In the genomic region with DNA sequence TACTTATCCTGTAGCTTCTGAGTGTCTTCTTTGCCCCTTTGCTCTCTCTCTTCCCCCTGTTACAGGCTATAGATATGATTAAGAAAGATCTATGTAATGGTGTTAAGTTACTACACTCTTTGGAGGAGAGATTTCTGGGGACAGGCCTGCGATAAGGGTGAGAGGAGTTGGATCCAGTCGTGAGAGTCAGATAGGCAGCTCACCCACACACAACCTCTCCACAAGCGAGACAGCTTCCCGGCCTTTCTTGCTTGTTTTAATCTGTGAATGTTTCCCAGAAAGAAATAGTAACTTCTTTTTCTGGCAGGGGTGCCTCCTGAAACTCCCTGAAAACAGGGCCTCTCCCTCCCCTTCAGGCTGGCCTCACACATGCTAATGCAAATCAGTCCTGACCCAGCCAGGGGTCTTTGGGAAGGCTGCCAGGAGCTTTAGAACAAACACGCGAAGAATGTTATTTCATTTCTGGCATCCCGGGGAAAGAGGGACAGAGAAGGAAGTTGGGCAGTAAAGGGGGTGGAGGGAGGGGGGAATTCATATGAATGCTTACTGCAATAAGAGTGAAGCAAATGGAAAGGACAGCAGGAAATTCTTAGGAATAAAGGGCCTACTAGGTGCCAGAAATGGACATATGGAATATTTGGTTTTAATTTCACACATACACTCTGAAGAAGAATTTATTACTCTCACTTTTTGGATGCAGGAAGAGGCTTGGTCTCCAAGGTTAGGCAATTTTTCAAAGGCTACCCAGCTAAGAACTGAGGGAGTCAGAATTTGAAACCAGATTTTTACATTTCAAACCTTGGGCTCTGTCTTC, we compare ENCODE assay signal across 10 cellular contexts.
A peak's percentile ranks its signal among the peaks of the same experiment; 100 is the strongest.
DNase-seq lines count a peak whose midpoint lies in the region; TF ChIP-seq lines count a peak whose summit lies in the region.
"Had no signal": no experiment of that assay in that cellular context is flagged by ENCODE, and none has a peak within 500 bp of the region (broad histone marks: within the 10 kb centered on the region; RNA-seq: fewer than 3 reads in every experiment).

No MANE protein-coding gene starts in this region.

- H3K4me1 Mint-ChIP-seq in neural progenitor cell: peaks cover 54% of the 10 kb centered on the region
- H3K4me1 Mint-ChIP-seq in progenitor cell of endocrine pancreas (ENCODE audit: low read depth): peaks cover 8% of the 10 kb centered on the region
- H3K4me1 Mint-ChIP-seq: activated CD4-positive, alpha-beta T cell treated with anti-CD3 and anti-CD28 coated beads for 36 hours had no signal

- H3K79me2 ChIP-seq in neural progenitor cell (ENCODE audit: low read depth): no peaks in the 10 kb centered on the region

- peaks cover 8% of the 10 kb centered on the region for H3K36me3 Mint-ChIP-seq in neural progenitor cell
- H3K36me3 Mint-ChIP-seq in progenitor cell of endocrine pancreas (ENCODE audit: insufficient read depth): no peaks in the 10 kb centered on the region

- peak overlapping the region; percentile 41 for H2AFZ ChIP-seq in neural progenitor cell (replicated peaks)

- H3K27me3 ChIP-seq in adipocyte (replicated peaks; ENCODE audit: control insufficient read depth, insufficient read depth, low read length): no peaks in the 10 kb centered on the region
- no peaks in the 10 kb centered on the region for H3K27me3 ChIP-seq in cardiac muscle cell
- H3K27me3 ChIP-seq in neural progenitor cell: no peaks in the 10 kb centered on the region
- H3K27me3 ChIP-seq: BLaER1 treated with 17β-estradiol and CSF1 and Interleukin-3, amounts not matched to agents 10 nM and 100 nM had no signal

- H3K4me1 ChIP-seq in adipocyte (ENCODE audit: control insufficient read depth, insufficient read depth, low read length) (peaks cover 20% of the 10 kb centered on the region), cardiac muscle cell (ENCODE audit: low read depth) (peaks cover 30% of the 10 kb centered on the region), neural progenitor cell (peaks cover 39% of the 10 kb centered on the region)

- peak overlapping the region; percentile 70 for H3K4me2 ChIP-seq in neural progenitor cell
- H3K4me2 ChIP-seq: BLaER1 treated with 17β-estradiol and CSF1 and Interleukin-3, amounts not matched to agents 10 nM and 100 nM had no signal

- H3K27me3 Mint-ChIP-seq in neural progenitor cell (ENCODE audit: insufficient read depth, low read depth) (peaks cover 5% of the 10 kb centered on the region), progenitor cell of endocrine pancreas (peaks cover 3% of the 10 kb centered on the region)
- H3K27me3 Mint-ChIP-seq: activated CD4-positive, alpha-beta T cell treated with anti-CD3 and anti-CD28 coated beads for 36 hours had no signal

- no peak for TF ChIP-seq CTCF in cardiac muscle cell (IDR thresholded peaks at IDR 0.05; ENCODE audit: low read depth, low read length)
- no peak for TF ChIP-seq CTCF in neural progenitor cell (IDR thresholded peaks at IDR 0.05)
- no peak for TF ChIP-seq CTCF in progenitor cell of endocrine pancreas (IDR thresholded peaks at IDR 0.05; ENCODE audit: unreplicated experiment)

- no peak overlapping the region for H3K4me3 ChIP-seq in adipocyte (ENCODE audit: low read length)
- H3K4me3 ChIP-seq in cardiac muscle cell: no peak overlapping the region
- H3K4me3 ChIP-seq in neural progenitor cell: peak overlapping the region; percentile 21
- H3K4me3 ChIP-seq: BLaER1 treated with 17β-estradiol and CSF1 and Interleukin-3, amounts not matched to agents 10 nM and 100 nM had no signal

- peaks cover 21% of the 10 kb centered on the region for H3F3A ChIP-seq in neural progenitor cell (ENCODE audit: low read depth)

- no peaks in the 10 kb centered on the region for H3K9me3 ChIP-seq in adipocyte (ENCODE audit: control insufficient read depth, low read length)
- H3K9me3 ChIP-seq in cardiac muscle cell (ENCODE audit: low read depth): no peaks in the 10 kb centered on the region
- H3K9me3 ChIP-seq in neural progenitor cell (ENCODE audit: low read depth): no peaks in the 10 kb centered on the region
- H3K9me3 ChIP-seq: BLaER1 treated with 17β-estradiol and CSF1 and Interleukin-3, amounts not matched to agents 10 nM and 100 nM had no signal

- H3K4me3 Mint-ChIP-seq in neural progenitor cell (peak overlapping the region; percentile 25), progenitor cell of endocrine pancreas (ENCODE audit: low read depth) (no peak overlapping the region)
- H3K4me3 Mint-ChIP-seq: activated CD4-positive, alpha-beta T cell treated with anti-CD3 and anti-CD28 coated beads for 36 hours had no signal

- DNase-seq in Daoy (ENCODE audit: low read depth) (peak; percentile 28), adipocyte (ENCODE audit: low read depth) (peak; percentile 95), cardiac muscle cell (ENCODE audit: low read depth in 1 of 2, low spot score in 1 of 2) (peak; percentile 95 to 98), neural progenitor cell (ENCODE audit: low spot score) (peak; percentile 87), GM19240 (ENCODE audit: insufficient read length, low spot score) (no peak), NOMO-1 (lab: John Stamatoyannopoulos, UW; ENCODE audit: unreplicated experiment in 2 of 2) (no peak), progenitor cell of endocrine pancreas (ENCODE audit: low spot score, unreplicated experiment) (no peak)
- DNase-seq in activated T-cell treated with anti-CD3 and anti-CD28 coated beads, Interleukin-2, amount 50 U/mL, for 48 hours: no peak
- DNase-seq: activated CD4-positive, alpha-beta T cell treated with anti-CD3 and anti-CD28 coated beads for 36 hours had no signal

- H3K9me3 Mint-ChIP-seq in neural progenitor cell: peaks cover 2% of the 10 kb centered on the region
- no peaks in the 10 kb centered on the region for H3K9me3 Mint-ChIP-seq in progenitor cell of endocrine pancreas (ENCODE audit: low read depth)

- H3K27ac ChIP-seq in cardiac muscle cell (peak overlapping the region; percentile 97), neural progenitor cell (peak overlapping the region; percentile 71)
- H3K27ac ChIP-seq: BLaER1 treated with 17β-estradiol and CSF1 and Interleukin-3, amounts not matched to agents 10 nM and 100 nM had no signal

- peak overlapping the region; percentile 98 for H3K27ac Mint-ChIP-seq in neural progenitor cell
- H3K27ac Mint-ChIP-seq in progenitor cell of endocrine pancreas: no peak overlapping the region
- H3K27ac Mint-ChIP-seq: activated CD4-positive, alpha-beta T cell treated with anti-CD3 and anti-CD28 coated beads for 36 hours had no signal

- H3K36me3 ChIP-seq in adipocyte (ENCODE audit: control insufficient read depth, insufficient read depth, low read length, severe bottlenecking) (no peaks in the 10 kb centered on the region), cardiac muscle cell (no peaks in the 10 kb centered on the region), neural progenitor cell (no peaks in the 10 kb centered on the region)
- H3K36me3 ChIP-seq: BLaER1 treated with 17β-estradiol and CSF1 and Interleukin-3, amounts not matched to agents 10 nM and 100 nM had no signal

- H4K20me1 ChIP-seq in neural progenitor cell (ENCODE audit: low read depth): no peaks in the 10 kb centered on the region
- H4K20me1 ChIP-seq: BLaER1 treated with 17β-estradiol and CSF1 and Interleukin-3, amounts not matched to agents 10 nM and 100 nM had no signal

- H3K9ac ChIP-seq in adipocyte (ENCODE audit: low read length) (peak overlapping the region; percentile 69), neural progenitor cell (no peak overlapping the region)
- H3K9ac ChIP-seq: BLaER1 treated with 17β-estradiol and CSF1 and Interleukin-3, amounts not matched to agents 10 nM and 100 nM had no signal

Comparison
In these comparisons a context has a peak if more than half of its experiments do, and no peak if none do; other contexts are left out.
1. DNase-seq: peak in Daoy (single experiment), adipocyte (single experiment), cardiac muscle cell (2 of 2) and neural progenitor cell (single experiment); none in GM19240 (single experiment), NOMO-1 (0 of 2), activated T-cell treated with anti-CD3 and anti-CD28 coated beads, Interleukin-2, amount 50 U/mL, for 48 hours (0 of 2) and progenitor cell of endocrine pancreas (single experiment).